ENCODE assay signal across 10 cellular contexts in the genomic region with DNA sequence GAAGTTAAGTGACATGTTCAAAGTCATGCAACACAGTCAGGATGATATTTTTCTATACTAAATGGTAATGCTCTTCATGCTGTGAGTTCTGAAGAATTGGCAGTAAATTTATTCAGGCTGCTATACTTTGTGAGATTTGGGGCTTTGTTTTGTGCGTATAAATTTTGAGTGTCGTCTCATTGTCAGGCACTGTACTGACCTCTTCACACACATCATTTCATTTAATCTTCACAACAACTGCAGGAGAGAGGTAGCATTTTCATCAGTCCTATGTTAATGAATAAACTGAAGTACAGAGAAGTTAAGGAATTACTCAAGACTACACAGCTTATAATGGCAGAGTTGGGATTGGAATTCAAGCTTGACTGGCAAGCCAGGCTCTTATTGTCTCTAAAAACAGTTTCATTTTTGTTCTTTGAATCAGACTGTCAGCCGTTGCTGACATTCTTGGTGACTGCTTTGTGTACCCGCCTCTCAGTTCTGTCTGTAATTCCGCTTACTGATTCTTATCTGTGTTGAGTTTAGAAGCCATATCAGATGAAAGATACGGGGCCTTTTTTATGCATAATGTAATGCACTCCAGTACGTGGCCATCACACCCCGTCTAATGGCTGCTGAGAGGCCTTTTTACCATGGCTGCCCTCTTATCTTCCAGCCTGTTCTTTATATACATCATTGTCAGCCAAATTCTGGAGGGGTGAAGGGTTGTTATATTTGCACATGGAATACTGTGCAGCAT.
DNase-seq lines count a peak whose midpoint lies in the region; TF ChIP-seq lines count a peak whose summit lies in the region.
"Had no signal": no experiment of that assay in that cellular context is flagged by ENCODE, and none has a peak within 500 bp of the region (broad histone marks: within the 10 kb centered on the region; RNA-seq: fewer than 3 reads in every experiment).

No MANE protein-coding gene starts in this region.

- peaks cover 10% of the 10 kb centered on the region for H3K4me1 Mint-ChIP-seq in neural crest cell
- H3K4me1 Mint-ChIP-seq in endothelial cell (ENCODE audit: unreplicated experiment), result no peaks in the 10 kb centered on the region

- peaks cover 13% of the 10 kb centered on the region for H3K4me1 ChIP-seq in SJSA1 (replicated peaks)

- H3K9me3 Mint-ChIP-seq in neural crest cell (no peaks in the 10 kb centered on the region), endothelial cell (ENCODE audit: unreplicated experiment) (no peaks in the 10 kb centered on the region)

- no peak overlapping the region for H3K4me3 ChIP-seq in SJSA1
- H3K4me3 ChIP-seq in cardiac fibroblast (replicated peaks in 1 of 2; ENCODE audit: low read depth in 2 of 2, low read length in 2 of 2), result no peak overlapping the region

- H3K27ac Mint-ChIP-seq in neural crest cell (ENCODE audit: unreplicated experiment), result peak overlapping the region; percentile 66
- H3K27ac Mint-ChIP-seq in endothelial cell (ENCODE audit: unreplicated experiment), result no peak overlapping the region

- no peak for TF ChIP-seq CTCF in cardiac fibroblast (IDR thresholded peaks at IDR 0.05; ENCODE audit: low read depth, low read length)
- TF ChIP-seq CTCF in neural crest cell (conservative IDR thresholded peaks at IDR 0.05), result no peak
- no peak for TF ChIP-seq CTCF in GM13976 (IDR thresholded peaks at IDR 0.05; ENCODE audit: borderline replicate concordance, control extremely low read depth, extremely low read depth, insufficient read depth, missing control alignments)
- no peak for TF ChIP-seq CTCF in endothelial cell (IDR thresholded peaks at IDR 0.05; ENCODE audit: unreplicated experiment)

- H3K4me3 Mint-ChIP-seq in neural crest cell, result no peak overlapping the region
- H3K4me3 Mint-ChIP-seq in endothelial cell (ENCODE audit: unreplicated experiment), result no peak overlapping the region

- in situ Hi-C loops in GM13976 (cut with MboI; ENCODE audit: low sequenced_read_pairs, unreplicated experiment), result no loop called here

- H3K27me3 Mint-ChIP-seq in neural crest cell (ENCODE audit: low read depth) (no peaks in the 10 kb centered on the region), endothelial cell (ENCODE audit: unreplicated experiment) (peaks cover 1% of the 10 kb centered on the region)

- H3K27ac ChIP-seq in SJSA1, result peak overlapping the region; percentile 65

- H3K36me3 Mint-ChIP-seq in neural crest cell (ENCODE audit: low read depth) (peaks cover 9% of the 10 kb centered on the region), endothelial cell (ENCODE audit: low read depth, unreplicated experiment) (peaks cover 8% of the 10 kb centered on the region)

- no peaks in the 10 kb centered on the region for H3K9me3 ChIP-seq in SJSA1 (replicated peaks)

- DNase-seq in EL (peak; percentile 72), SJSA1 (ENCODE audit: low read depth in 1 of 2, low spot score in 2 of 2) (peak; percentile 56 to 69), cardiac fibroblast (ENCODE audit: low read depth in 2 of 2) (peak; percentile 28 to 49), neural crest cell (ENCODE audit: low read depth, low spot score) (no peak), GM13976 (ENCODE audit: low spot score) (no peak), NCI-H2196 treated with DMSO at 0.1 percent for 48 hours (lab: John Stamatoyannopoulos, UW; ENCODE audit: unreplicated experiment) (no peak), endothelial cell (ENCODE audit: low spot score) (no peak), D341Med (ENCODE audit: low spot score) (no peak)
- DNase-seq: occipital lobe, RPMI8226 had no signal

- H3K27me3 ChIP-seq in SJSA1 (replicated peaks), result no peaks in the 10 kb centered on the region

- peaks cover 40% of the 10 kb centered on the region for H3K36me3 ChIP-seq in SJSA1

Comparison
In these comparisons a context has a peak if more than half of its experiments do, and no peak if none do; other contexts are left out.
1. DNase-seq: peak in EL (single experiment), SJSA1 (2 of 2) and cardiac fibroblast (2 of 2); none in neural crest cell (single experiment), GM13976 (single experiment), NCI-H2196 treated with DMSO at 0.1 percent for 48 hours (single experiment), endothelial cell (single experiment) and D341Med (single experiment).